ENCODE assay signal across 5 cellular contexts in genomic region chr9:33808635-33809322, GRCh38. TPM values are rescaled to one million over a fixed set of nuclear protein-coding genes. Genes with fewer than 3 reads are reported as not detected.
"Had no signal": no experiment of that assay in that cellular context is flagged by ENCODE, and none has a peak within 500 bp of the region (broad histone marks: within the 10 kb centered on the region; RNA-seq: fewer than 3 reads in every experiment).

No MANE protein-coding gene starts in this region.

RNA-seq across cellular contexts. Expression of gene PRSS3, which starts 13.4 kb away (rescaled TPM):
- total RNA-seq: neural crest cell, osteocyte, sciatic nerve, spleen, uterus had no signal
